ENCODE assay signal across 17 cellular contexts in the genomic region with DNA sequence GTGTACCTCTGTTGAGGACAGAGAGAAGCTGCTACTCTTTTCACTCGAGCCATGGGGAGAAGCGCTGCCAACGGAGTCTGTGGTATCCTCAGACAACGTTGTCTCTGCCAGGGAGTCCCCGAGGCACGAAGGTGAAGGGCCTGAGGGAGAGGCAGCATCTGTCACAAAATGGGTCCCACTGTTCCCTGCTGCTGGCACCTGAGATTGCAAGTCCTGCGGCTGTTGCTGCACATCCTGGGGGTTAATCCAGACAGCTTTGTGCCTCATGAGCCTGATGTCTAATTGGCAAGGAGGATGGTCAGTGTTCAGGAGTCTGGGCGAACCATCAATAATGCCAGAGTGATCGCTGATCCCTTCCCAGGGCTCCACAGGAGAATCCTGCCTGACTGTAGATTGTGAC.
"Had no signal": no experiment of that assay in that cellular context is flagged by ENCODE, and none has a peak within 500 bp of the region (broad histone marks: within the 10 kb centered on the region; RNA-seq: fewer than 3 reads in every experiment).

No MANE protein-coding gene starts in this region.

- H3K4me1 ChIP-seq: body of pancreas had no signal

- H3K27ac Mint-ChIP-seq: activated naive CD8-positive, alpha-beta T cell treated with anti-CD3 and anti-CD28 coated beads for 36 hours; effector memory CD8-positive, alpha-beta T cell; natural killer cell had no signal

- H3K27me3 Mint-ChIP-seq: activated naive CD8-positive, alpha-beta T cell treated with anti-CD3 and anti-CD28 coated beads for 36 hours had no signal

- H3K36me3 ChIP-seq: esophagus squamous epithelium, right atrium auricular region, tibial artery had no signal

- H3K36me3 Mint-ChIP-seq: activated naive CD8-positive, alpha-beta T cell treated with anti-CD3 and anti-CD28 coated beads for 36 hours; natural killer cell had no signal

- ATAC-seq: body of pancreas; effector memory CD8-positive, alpha-beta T cell; left ventricle myocardium superior; natural killer cell; stimulated activated naive CD8-positive, alpha-beta T cell treated with anti-CD3 and anti-CD28 coated beads, Interleukin-15, Interleukin-2, amounts not matched to agents 100 U/mL and 50 U/mL, for 24 hours had no signal

- H3K27me3 ChIP-seq: body of pancreas, esophagus squamous epithelium, right atrium auricular region, tibial artery had no signal

- DNase-seq: activated CD4-positive, alpha-beta T cell treated with anti-CD3 and anti-CD28 coated beads for 1 hour; activated naive CD8-positive, alpha-beta T cell treated with anti-CD3 and anti-CD28 coated beads for 36 hours; body of pancreas; effector memory CD8-positive, alpha-beta T cell; esophagus squamous epithelium; left ventricle myocardium superior; mesendoderm; natural killer cell; nucleus accumbens; stimulated activated CD4-positive, alpha-beta T cell treated with anti-CD3 and anti-CD28 coated beads, Interleukin-12 subunit alpha, Interleukin-12 subunit beta, amount 100 ng/mL, for 4 hours; stimulated activated CD4-positive, alpha-beta T cell treated with anti-CD3 and anti-CD28 coated beads, Interleukin-1b, Interleukin-23, amount 100 ng/mL, for 48 hours; stimulated activated CD8-positive, alpha-beta memory T cell treated with anti-CD3 and anti-CD28 coated beads, Interleukin-4, amount 100 ng/mL, for 48 hours; stimulated activated naive CD8-positive, alpha-beta T cell treated with anti-CD3 and anti-CD28 coated beads, Interleukin-15, Interleukin-2, amounts not matched to agents 100 U/mL and 50 U/mL, for 24 hours; substantia nigra; T1000; tibial artery had no signal

- H3K4me3 Mint-ChIP-seq: activated naive CD8-positive, alpha-beta T cell treated with anti-CD3 and anti-CD28 coated beads for 36 hours; effector memory CD8-positive, alpha-beta T cell; natural killer cell had no signal

- H3K4me1 Mint-ChIP-seq: natural killer cell had no signal

- H3K4me3 ChIP-seq: body of pancreas, esophagus squamous epithelium, right atrium auricular region, tibial artery had no signal

- H3K9me3 ChIP-seq: body of pancreas, esophagus squamous epithelium, right atrium auricular region, tibial artery had no signal

- H3K27ac ChIP-seq: body of pancreas, esophagus squamous epithelium, right atrium auricular region, tibial artery had no signal

- H3K9me3 Mint-ChIP-seq: activated naive CD8-positive, alpha-beta T cell treated with anti-CD3 and anti-CD28 coated beads for 36 hours; effector memory CD8-positive, alpha-beta T cell; natural killer cell had no signal
